ENCODE assay signal across 24 cellular contexts in the genomic region with DNA sequence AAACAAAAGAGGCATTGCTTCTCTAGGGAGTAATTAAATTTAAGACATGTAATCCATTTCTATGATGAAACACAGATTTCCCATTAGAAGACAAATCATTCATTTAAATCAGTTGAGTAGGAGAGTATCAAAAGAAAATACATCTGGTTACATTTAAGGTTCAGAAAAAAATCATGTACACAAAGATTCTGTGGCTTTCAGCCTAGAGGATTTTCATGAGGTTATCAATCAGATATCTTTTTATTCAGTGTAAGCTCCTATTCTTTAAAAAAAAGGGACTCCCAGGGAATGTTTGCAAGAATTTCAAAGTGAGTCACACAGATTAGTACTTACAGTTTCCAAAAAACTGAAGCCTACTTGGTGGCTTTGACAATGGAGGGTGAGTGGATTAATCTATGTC. TPM values are rescaled to one million over a fixed set of nuclear protein-coding genes. Genes with fewer than 3 reads are reported as not detected.
DNase-seq lines count a peak whose midpoint lies in the region; ATAC-seq, FAIRE-seq and TF ChIP-seq lines count a peak whose summit lies in the region.
"Had no signal": no experiment of that assay in that cellular context is flagged by ENCODE, and none has a peak within 500 bp of the region (broad histone marks: within the 10 kb centered on the region; RNA-seq: fewer than 3 reads in every experiment).

No MANE protein-coding gene starts in this region.

- intact Hi-C loops in right cardiac atrium (cut with DNase I), result no loop called here

- H3K27me3 ChIP-seq in RWPE2 (ENCODE audit: insufficient read depth, poor library complexity, severe bottlenecking) (no peaks in the 10 kb centered on the region), right cardiac atrium (ENCODE audit: control insufficient read depth, insufficient read depth) (no peaks in the 10 kb centered on the region)
- H3K27me3 ChIP-seq: dorsolateral prefrontal cortex had no signal

- H3K9me3 ChIP-seq in RWPE2 (ENCODE audit: severe bottlenecking) (no peaks in the 10 kb centered on the region), right cardiac atrium (ENCODE audit: control insufficient read depth, low read length) (no peaks in the 10 kb centered on the region)

- no peak for FAIRE-seq in RCC 7860 (lab: Jason Lieb, UNC)

- DNase-seq in EL (peak; percentile 31), RWPE2 (ENCODE audit: low spot score) (no peak), fibroblast of mammary gland (ENCODE audit: low read depth) (peak; percentile 90), stromal cell of bone marrow (ENCODE audit: low read depth) (peak; percentile 61), right cardiac atrium (no peak), amygdala (lab: John Stamatoyannopoulos, UW) (no peak), RCC 7860 (ENCODE audit: low spot score) (no peak)
- DNase-seq: activated CD4-positive, alpha-beta T cell treated with anti-CD3 and anti-CD28 coated beads, Interleukin-2, amount 10 ng/mL, durations not matched to agents 7 days and 5 days; activated CD8-positive, alpha-beta memory T cell treated with anti-CD3 and anti-CD28 coated beads, Interleukin-2, amount 50 U/mL, for 48 hours; activated effector memory CD4-positive, alpha-beta T cell treated with anti-CD3 and anti-CD28 coated beads, Interleukin-2, amount 50 U/mL, for 16 hours; caudate nucleus; COR-L47; dorsolateral prefrontal cortex; glutamatergic neuron; left colon; NCI-H1436; NCI-H2171 treated with DMSO at 0.1 percent for 48 hours; NCI-H526 treated with DMSO at 0.1 percent for 48 hours; nephron progenitor cell; Right ventricle myocardium superior; stimulated activated CD4-positive, alpha-beta T cell treated with anti-CD3 and anti-CD28 coated beads, Interleukin-2, amount 100 ng/mL, for 24 hours; stimulated activated naive CD4-positive, alpha-beta T cell had no signal

- H3K4me3 ChIP-seq in RWPE2 (ENCODE audit: severe bottlenecking), result no peak overlapping the region
- H3K4me3 ChIP-seq in fibroblast of mammary gland (ENCODE audit: control insufficient read depth, low read depth, low read length), result no peak overlapping the region
- no peak overlapping the region for H3K4me3 ChIP-seq in right cardiac atrium (ENCODE audit: low read length)
- H3K4me3 ChIP-seq: dorsolateral prefrontal cortex had no signal

- H3K36me3 ChIP-seq in RWPE2 (ENCODE audit: low read depth), result no peaks in the 10 kb centered on the region

- ATAC-seq in RWPE2 (ENCODE audit: low read depth) (no peak), right cardiac atrium (no peak)
- ATAC-seq: HCT116, left colon had no signal

- no peak for TF ChIP-seq CTCF in RWPE2 (IDR thresholded peaks at IDR 0.05; ENCODE audit: poor library complexity, severe bottlenecking)
- no peak for TF ChIP-seq CTCF in fibroblast of mammary gland (conservative IDR thresholded peaks at IDR 0.05; ENCODE audit: control insufficient read depth, insufficient read depth, low read depth, low read length)

- H3K4me1 ChIP-seq in RWPE2 (ENCODE audit: insufficient read depth, poor library complexity, severe bottlenecking), result peaks cover 31% of the 10 kb centered on the region
- H3K4me1 ChIP-seq in right cardiac atrium (ENCODE audit: control insufficient read depth, insufficient read depth, low read length), result no peaks in the 10 kb centered on the region

- H3K27ac ChIP-seq in RWPE2 (ENCODE audit: poor library complexity, severe bottlenecking), result peak overlapping the region; percentile 43
- H3K27ac ChIP-seq in right cardiac atrium (ENCODE audit: low read length), result no peak overlapping the region
- H3K27ac ChIP-seq: dorsolateral prefrontal cortex, epithelial cell of prostate had no signal

RNA-seq across cellular contexts. Expression of a gene that starts 24.9 kb away (rescaled TPM):
- total RNA-seq in right cardiac atrium, result 10 to 100 TPM; 11.1 to 25.2 (median 19.4) TPM
- polyA plus RNA-seq in right cardiac atrium, result 19.9 TPM
- total RNA-seq: activated CD4-positive, alpha-beta T cell treated with anti-CD3 and anti-CD28 coated beads, Interleukin-2, amount 10 ng/mL, durations not matched to agents 7 days and 5 days had no signal

Comparison
In these comparisons a context has a peak if more than half of its experiments do, and no peak if none do; other contexts are left out.
1. DNase-seq: peak in EL (single experiment), fibroblast of mammary gland (single experiment) and stromal cell of bone marrow (single experiment); none in RWPE2 (single experiment), right cardiac atrium (0 of 3), amygdala (0 of 56) and RCC 7860 (single experiment).